8 cellular contexts compared by ENCODE assay signal in genomic region chr1:160251687-160252526, GRCh38. TPM values are rescaled to one million over a fixed set of nuclear protein-coding genes. Genes with fewer than 3 reads are reported as not detected.
DNase-seq lines count a peak whose midpoint lies in the region; ATAC-seq and TF ChIP-seq lines count a peak whose summit lies in the region.

No MANE protein-coding gene starts in this region.

- H2BK12ac ChIP-seq in neuronal stem cell (ENCODE audit: low read length), result no peak overlapping the region

- H3K27ac ChIP-seq in Peyer's patch (no peak overlapping the region), neuronal stem cell (replicated peaks; ENCODE audit: low read length) (no peak overlapping the region), upper lobe of right lung (no peak overlapping the region)

- no peak overlapping the region for H2BK5ac ChIP-seq in neuronal stem cell (ENCODE audit: low read length)

- H3K27me3 ChIP-seq in Peyer's patch (no peaks in the 10 kb centered on the region), neuronal stem cell (ENCODE audit: control insufficient read depth in 3 of 3, insufficient read depth in 3 of 3, low read depth in 1 of 3, low read length in 3 of 3) (no peaks in the 10 kb centered on the region), upper lobe of right lung (no peaks in the 10 kb centered on the region)

- H3K79me1 ChIP-seq in neuronal stem cell (ENCODE audit: low read depth, low read length), result peaks cover 1% of the 10 kb centered on the region

- WGBS in neuronal stem cell (ENCODE audit: extremely low coverage in 2 of 2, insufficient read length in 2 of 2, insufficient replicate concordance in 1 of 2), 2 donors, result no CpG with 5 or more reads among the region's 5 CpGs

- H3K36me3 ChIP-seq in Peyer's patch, result peaks cover 0 to 4% (median 0%) of the 10 kb centered on the region in 3 donors
- H3K36me3 ChIP-seq in neuronal stem cell (replicated peaks in 1 of 2; ENCODE audit: control insufficient read depth in 2 of 2, insufficient read depth in 2 of 2, low read length in 2 of 2), result peaks cover 0 to 49% of the 10 kb centered on the region in 2 donors
- H3K36me3 ChIP-seq in upper lobe of right lung, result peaks cover 6% of the 10 kb centered on the region

- DNase-seq in AG09309 (ENCODE audit: low read depth), result peak; percentile 51
- DNase-seq in Jurkat, Clone E6-1 (ENCODE audit: low read depth, low spot score), result peak; percentile 45
- peak in 2 of 3 donors; percentile 41 to 80 for DNase-seq in Peyer's patch
- peak; percentile 24 for DNase-seq in activated effector memory CD4-positive, alpha-beta T cell treated with Interleukin-2 at 50 U/mL for 16 hours
- peak; percentile 82 for DNase-seq in fibroblast of villous mesenchyme (ENCODE audit: low read depth)
- peak; percentile 54 for DNase-seq in neuronal stem cell (ENCODE audit: low spot score)
- no peak for DNase-seq in upper lobe of right lung

- no peak overlapping the region for H2BK15ac ChIP-seq in neuronal stem cell (ENCODE audit: low read length)

- intact Hi-C loops in upper lobe of right lung (cut with DNase I), result loop anchor here (10.0 kb wide), 1 partner anchor 57 kb away; the partner anchor contains the start of gene CASQ1

- H4K8ac ChIP-seq in neuronal stem cell (ENCODE audit: low read depth, low read length), result no peak overlapping the region

- H4K91ac ChIP-seq in neuronal stem cell (ENCODE audit: low read depth, low read length, poor library complexity), result no peak overlapping the region

- no peak overlapping the region for H3K14ac ChIP-seq in neuronal stem cell (ENCODE audit: low read length)

- peak; percentile 80 for ATAC-seq in GM18867 (IDR thresholded peaks at IDR 0.05; ENCODE audit: unreplicated experiment)
- peak; percentile 98 for ATAC-seq in upper lobe of right lung

- no peak overlapping the region for H3K18ac ChIP-seq in neuronal stem cell (ENCODE audit: low read length)

- TF ChIP-seq POLR2A in Peyer's patch (IDR thresholded peaks at IDR 0.05), result no peak

- no peak overlapping the region for H3K4ac ChIP-seq in neuronal stem cell (ENCODE audit: low read length)

- TF ChIP-seq CTCF in AG09309 (IDR thresholded peaks at IDR 0.05; ENCODE audit: control insufficient read depth, insufficient read depth, low read depth, low read length, missing control alignments) (peak; percentile 74), Peyer's patch (IDR thresholded peaks at IDR 0.05) (peak in 5 of 6 experiments; percentile 47 to 90 (median 83)), fibroblast of villous mesenchyme (IDR thresholded peaks at IDR 0.05; ENCODE audit: insufficient read depth, low read depth, low read length) (peak; percentile 71), upper lobe of right lung (IDR thresholded peaks at IDR 0.05) (peak; percentile 74)

- no peak overlapping the region for H2AK5ac ChIP-seq in neuronal stem cell (ENCODE audit: low read depth, low read length)

- H3K4me2 ChIP-seq in neuronal stem cell (ENCODE audit: insufficient read depth, low read length, poor library complexity, severe bottlenecking), result no peak overlapping the region

- H3K4me3 ChIP-seq in AG09309 (ENCODE audit: control insufficient read depth, low read depth, low read length), result no peak overlapping the region
- H3K4me3 ChIP-seq in Jurkat, Clone E6-1 (ENCODE audit: low read length), result no peak overlapping the region
- no peak overlapping the region for H3K4me3 ChIP-seq in Peyer's patch
- H3K4me3 ChIP-seq in fibroblast of villous mesenchyme (ENCODE audit: low read depth, low read length), result no peak overlapping the region
- H3K4me3 ChIP-seq in neuronal stem cell (ENCODE audit: low read length in 2 of 2), result no peak overlapping the region
- H3K4me3 ChIP-seq in upper lobe of right lung, result no peak overlapping the region

- no peak overlapping the region for H3K23ac ChIP-seq in neuronal stem cell (ENCODE audit: low read depth, low read length, poor library complexity)

- H3K9me3 ChIP-seq in Peyer's patch (no peaks in the 10 kb centered on the region), neuronal stem cell (replicated peaks in 1 of 2; ENCODE audit: control insufficient read depth in 2 of 2, insufficient read depth in 1 of 2, low read depth in 1 of 2, low read length in 2 of 2) (no peaks in the 10 kb centered on the region), upper lobe of right lung (no peaks in the 10 kb centered on the region)

- no peak overlapping the region for H2BK120ac ChIP-seq in neuronal stem cell (ENCODE audit: low read depth, low read length)

- no peak overlapping the region for H2AFZ ChIP-seq in neuronal stem cell (ENCODE audit: low read length)

- no peak overlapping the region for H3K9ac ChIP-seq in neuronal stem cell (ENCODE audit: low read depth, low read length, poor library complexity)

- H3K4me1 ChIP-seq in Peyer's patch (peaks cover 0 to 14% (median 0%) of the 10 kb centered on the region in 4 donors), neuronal stem cell (ENCODE audit: control insufficient read depth in 2 of 2, insufficient read depth in 1 of 2, low read depth in 1 of 2, low read length in 2 of 2) (no peaks in the 10 kb centered on the region), upper lobe of right lung (peaks cover 13% of the 10 kb centered on the region)

RNA-seq across cellular contexts. Expression of gene DCAF8, which starts 10.4 kb away (rescaled TPM):
- 150 TPM for polyA plus RNA-seq in Jurkat, Clone E6-1 (2012; ENCODE audit: insufficient read depth, insufficient read length)
- total RNA-seq in Peyer's patch, result 100 to 1,000 TPM; 121 to 359 (median 202) TPM
- 68.6 and 75.1 TPM in 2 replicates for total RNA-seq in fibroblast of villous mesenchyme
- 73.6 TPM for polyA plus RNA-seq in neuronal stem cell (2013, experiment 1 of 2)
- 72.1 TPM for polyA plus RNA-seq in neuronal stem cell (2013, experiment 2 of 2)
- total RNA-seq in upper lobe of right lung, result 130 TPM

RNA-seq across cellular contexts. Expression of gene PEX19, which starts 33.0 kb away (rescaled TPM):
- 82.2 TPM for polyA plus RNA-seq in Jurkat, Clone E6-1 (2012; ENCODE audit: insufficient read depth, insufficient read length)
- 10 to 100 TPM; 25.4 to 45.6 (median 40.2) TPM for total RNA-seq in Peyer's patch
- 39.6 and 51.0 TPM in 2 replicates for total RNA-seq in fibroblast of villous mesenchyme
- polyA plus RNA-seq in neuronal stem cell (2013, experiment 1 of 2), result 49.3 TPM
- 50.6 TPM for polyA plus RNA-seq in neuronal stem cell (2013, experiment 2 of 2)
- total RNA-seq in upper lobe of right lung, result 64.2 TPM

RNA-seq across cellular contexts. Expression of gene PEA15, which starts 46.7 kb away (rescaled TPM):
- 45.5 TPM for polyA plus RNA-seq in Jurkat, Clone E6-1 (2012; ENCODE audit: insufficient read depth, insufficient read length)
- total RNA-seq in Peyer's patch (10 to 100 TPM; 10.2 to 34.7 (median 17.3) TPM), fibroblast of villous mesenchyme (118 and 138 TPM in 2 replicates), upper lobe of right lung (175 TPM)
- 162 TPM for polyA plus RNA-seq in neuronal stem cell (2013, experiment 1 of 2)
- 156 TPM for polyA plus RNA-seq in neuronal stem cell (2013, experiment 2 of 2)
